8 cellular contexts compared by ENCODE assay signal in genomic region chr20:32538526-32538918, GRCh38. TPM values are rescaled to one million over a fixed set of nuclear protein-coding genes. Genes with fewer than 3 reads are reported as not detected.
A peak's percentile ranks its signal among the peaks of the same experiment; 100 is the strongest.
DNase-seq lines count a peak whose midpoint lies in the region; ATAC-seq and TF ChIP-seq lines count a peak whose summit lies in the region.

No MANE protein-coding gene starts in this region.

- H3K9me3 Mint-ChIP-seq in H9 (no peaks in the 10 kb centered on the region; a peak in 1 of 5 replicates), osteocyte (ENCODE audit: unreplicated experiment) (no peaks in the 10 kb centered on the region)
- H3K9me3 Mint-ChIP-seq in dendritic cell treated with granulocyte-macrophage colony-stimulating factor and Interleukin-4, amounts not matched to agents 40 ng/mL and 50 ng/mL, for 4 days: no peaks in the 10 kb centered on the region

- H3K27ac Mint-ChIP-seq in H9 (no peak overlapping the region), osteocyte (ENCODE audit: unreplicated experiment) (peak overlapping the region; percentile 73)
- H3K27ac Mint-ChIP-seq in dendritic cell treated with granulocyte-macrophage colony-stimulating factor and Interleukin-4, amounts not matched to agents 40 ng/mL and 50 ng/mL, for 4 days: peak overlapping the region; percentile 84

- H3K4ac ChIP-seq in H9 (ENCODE audit: low read depth, low read length): no peak overlapping the region

- H3K4me3 Mint-ChIP-seq in H9: peak overlapping the region in 1 of 2 experiments; percentile 62; a peak in 1 of 5 replicates
- no peak overlapping the region for H3K4me3 Mint-ChIP-seq in dendritic cell treated with granulocyte-macrophage colony-stimulating factor and Interleukin-4, amounts not matched to agents 40 ng/mL and 50 ng/mL, for 4 days
- no peak overlapping the region for H3K4me3 Mint-ChIP-seq in osteocyte (ENCODE audit: unreplicated experiment)

- no peak overlapping the region for H3K9ac ChIP-seq in H9 (ENCODE audit: extremely low read depth, insufficient read length, low read length)

- no peaks in the 10 kb centered on the region for H3K36me3 ChIP-seq in ascending aorta

- no peaks in the 10 kb centered on the region for H4K20me1 ChIP-seq in H9 (ENCODE audit: control insufficient read depth, insufficient read depth, insufficient read length)

- H3K4me1 ChIP-seq in H9 (ENCODE audit: insufficient read depth, low read length): no peaks in the 10 kb centered on the region
- peaks cover 4 to 6% of the 10 kb centered on the region in 2 donors for H3K4me1 ChIP-seq in ascending aorta

- H2AK5ac ChIP-seq in H9 (ENCODE audit: insufficient read length, low read length): no peak overlapping the region

- H3K79me2 ChIP-seq in H9 (ENCODE audit: insufficient read depth, low read length): no peaks in the 10 kb centered on the region

- no peak overlapping the region for H2BK5ac ChIP-seq in H9 (ENCODE audit: insufficient read length, low read length)

- H4K91ac ChIP-seq in H9 (ENCODE audit: insufficient read length, low read depth, low read length): no peak overlapping the region

- no peak overlapping the region for H3T11ph ChIP-seq in H9 (ENCODE audit: low read length)

- H3K36me3 Mint-ChIP-seq in H9 (ENCODE audit: insufficient read depth in 1 of 3, low read depth in 3 of 3) (no peaks in the 10 kb centered on the region), osteocyte (ENCODE audit: unreplicated experiment) (no peaks in the 10 kb centered on the region)
- H3K36me3 Mint-ChIP-seq in dendritic cell treated with granulocyte-macrophage colony-stimulating factor and Interleukin-4, amounts not matched to agents 40 ng/mL and 50 ng/mL, for 4 days (ENCODE audit: low read depth): peaks cover 14% of the 10 kb centered on the region

- H3K9me3 ChIP-seq in H9 (ENCODE audit: control insufficient read depth, low read depth, low read length) (no peaks in the 10 kb centered on the region), ascending aorta (no peaks in the 10 kb centered on the region)

- H2AFZ ChIP-seq in H9 (ENCODE audit: low read length): no peak overlapping the region

- no peak overlapping the region for H4K8ac ChIP-seq in H9 (replicated peaks; ENCODE audit: insufficient read length, low read depth, low read length)

- no peak overlapping the region for H2BK20ac ChIP-seq in H9 (ENCODE audit: low read depth, low read length, poor library complexity, severe bottlenecking)

- TF ChIP-seq CTCF in H9 (conservative IDR thresholded peaks at IDR 0.05) (no peak), osteocyte (IDR thresholded peaks at IDR 0.05) (no peak), ascending aorta (IDR thresholded peaks at IDR 0.05) (no peak)

- ATAC-seq in HG03095 (IDR thresholded peaks at IDR 0.05; ENCODE audit: unreplicated experiment): no peak
- no peak for ATAC-seq in HG02642 (IDR thresholded peaks at IDR 0.05; ENCODE audit: poor library complexity, unreplicated experiment)

- H3K14ac ChIP-seq in H9 (ENCODE audit: insufficient read depth, low read length): no peak overlapping the region

- no peak overlapping the region for H2BK120ac ChIP-seq in H9 (ENCODE audit: low read depth, low read length, poor library complexity, severe bottlenecking)

- no peak overlapping the region for H2BK12ac ChIP-seq in H9 (ENCODE audit: insufficient read length, low read depth, low read length)

- no peak overlapping the region for H3K18ac ChIP-seq in H9 (ENCODE audit: insufficient read length, low read depth, low read length)

- DNase-seq in H9 (peak; percentile 46), UCSD-AML1 (lab: John Stamatoyannopoulos, UW; ENCODE audit: unreplicated experiment) (peak; percentile 78), osteocyte (ENCODE audit: extremely low spot score, unreplicated experiment) (no peak), NCI-H146 (lab: John Stamatoyannopoulos, UW) (no peak), ascending aorta (ENCODE audit: low spot score in 2 of 2) (no peak)

- H3K27me3 Mint-ChIP-seq in H9 (ENCODE audit: low read depth) (peaks cover 72% of the 10 kb centered on the region), osteocyte (ENCODE audit: unreplicated experiment) (no peaks in the 10 kb centered on the region)
- H3K27me3 Mint-ChIP-seq in dendritic cell treated with granulocyte-macrophage colony-stimulating factor and Interleukin-4, amounts not matched to agents 40 ng/mL and 50 ng/mL, for 4 days: peaks cover 14% of the 10 kb centered on the region

- no peak overlapping the region for H3K56ac ChIP-seq in H9 (ENCODE audit: insufficient read length, low read depth, low read length)

- no peak overlapping the region for H3K4me3 ChIP-seq in ascending aorta

- H3K23me2 ChIP-seq in H9 (ENCODE audit: insufficient read length, low read depth, low read length, poor library complexity, severe bottlenecking): peaks cover 4% of the 10 kb centered on the region

- no CpG with 5 or more reads among the region's 15 CpGs for WGBS in H9 (ENCODE audit: extremely low coverage, insufficient read length, low lambda C conversion rate)

- peak overlapping the region; percentile 9 for H3K4me2 ChIP-seq in H9 (ENCODE audit: insufficient read depth, insufficient read length, low read length)

- H3K79me1 ChIP-seq in H9 (ENCODE audit: insufficient read depth, low read depth, low read length, poor library complexity, severe bottlenecking): no peaks in the 10 kb centered on the region

- intact Hi-C loops in dendritic cell treated with granulocyte-macrophage colony-stimulating factor and Interleukin-4, amounts not matched to agents 40 ng/mL and 50 ng/mL, for 4 days (cut with micrococcal nuclease): loop anchor here (5.0 kb wide), 2 partner anchors 44 to 64 kb away; no protein-coding TSS in a partner anchor
- intact Hi-C loops in ascending aorta (cut with DNase I): no loop called here

- H4K5ac ChIP-seq in H9 (ENCODE audit: insufficient read length, low read depth, low read length): no peak overlapping the region

- H3K4me1 Mint-ChIP-seq in H9 (peaks cover 40 to 42% of the 10 kb centered on the region in 2 experiments), osteocyte (ENCODE audit: unreplicated experiment) (peaks cover 54% of the 10 kb centered on the region)
- peaks cover 64% of the 10 kb centered on the region for H3K4me1 Mint-ChIP-seq in dendritic cell treated with granulocyte-macrophage colony-stimulating factor and Interleukin-4, amounts not matched to agents 40 ng/mL and 50 ng/mL, for 4 days (ENCODE audit: low read depth)

- H2BK15ac ChIP-seq in H9 (ENCODE audit: low read depth, low read length): no peak overlapping the region

- no peak overlapping the region for H3K27ac ChIP-seq in H9 (ENCODE audit: insufficient read length, low read depth, low read length)
- no peak overlapping the region for H3K27ac ChIP-seq in ascending aorta

- H3K27me3 ChIP-seq in H9 (ENCODE audit: insufficient read depth, low read length): peaks cover 3% of the 10 kb centered on the region; the same call in 1 of the 2 replicates
- peaks cover 7% of the 10 kb centered on the region for H3K27me3 ChIP-seq in ascending aorta

- no peak overlapping the region for H3K23ac ChIP-seq in H9 (ENCODE audit: insufficient read length, low read depth, low read length)

RNA-seq across cellular contexts. Expression of gene NOL4L, which starts 46.6 kb away (rescaled TPM):
- total RNA-seq in H9 (2021) (28.9 and 31.7 TPM in 2 replicates), osteocyte (30.5 and 32.7 TPM in 2 replicates), ascending aorta (19.8 TPM)

Comparison
In these comparisons a context has a peak if more than half of its experiments do, and no peak if none do; other contexts are left out.
1. DNase-seq: peak in H9 (single experiment) and UCSD-AML1 (single experiment); none in osteocyte (single experiment), NCI-H146 (single experiment) and ascending aorta (0 of 2).
2. H3K27ac Mint-ChIP-seq: peak in dendritic cell treated with granulocyte-macrophage colony-stimulating factor and Interleukin-4, amounts not matched to agents 40 ng/mL and 50 ng/mL, for 4 days (single experiment) and osteocyte (single experiment); none in H9 (0 of 3).